Comparison of ENCODE assay signal across 22 cellular contexts in genomic region chr4:68338625-68339024, GRCh38. TPM values are rescaled to one million over a fixed set of nuclear protein-coding genes. Genes with fewer than 3 reads are reported as not detected.
A peak's percentile ranks its signal among the peaks of the same experiment; 100 is the strongest.
DNase-seq lines count a peak whose midpoint lies in the region; ATAC-seq and TF ChIP-seq lines count a peak whose summit lies in the region.
"Had no signal": no experiment of that assay in that cellular context is flagged by ENCODE, and none has a peak within 500 bp of the region (broad histone marks: within the 10 kb centered on the region; RNA-seq: fewer than 3 reads in every experiment).

No MANE protein-coding gene starts in this region.

- peaks cover 56% of the 10 kb centered on the region for H3K4me1 Mint-ChIP-seq in activated CD8-positive, alpha-beta T cell treated with anti-CD3 and anti-CD28 coated beads for 36 hours (ENCODE audit: low read depth)
- H3K4me1 Mint-ChIP-seq in activated CD8-positive, alpha-beta T cell treated with anti-CD3 and anti-CD28 coated beads, Interleukin-2, amount 10 ng/mL, durations not matched to agents 7 days and 5 days (ENCODE audit: low read depth) = peaks cover 19% of the 10 kb centered on the region
- H3K4me1 Mint-ChIP-seq in type B pancreatic cell (ENCODE audit: unreplicated experiment) = peaks cover 15% of the 10 kb centered on the region
- H3K4me1 Mint-ChIP-seq in stimulated activated naive B cell treated with anti-CD40 and anti-IgM and Interleukin-4, amounts not matched to agents 10 μg/mL and 1 μg/mL and 100 μg/mL, for 72 hours = peaks cover 8 to 26% of the 10 kb centered on the region in 2 donors

- POLR2A ChIA-PET in activated CD8-positive, alpha-beta T cell treated with anti-CD3 and anti-CD28 coated beads for 36 hours (lab: Charles Lee) = no interaction called here
- POLR2A ChIA-PET in activated CD8-positive, alpha-beta T cell treated with anti-CD3 and anti-CD28 coated beads, Interleukin-2, amount 10 ng/mL, durations not matched to agents 7 days and 5 days (lab: Charles Lee) = no interaction called here

- CTCF ChIA-PET in activated CD8-positive, alpha-beta T cell treated with anti-CD3 and anti-CD28 coated beads for 36 hours (lab: Charles Lee) = interaction anchor here (1.0 to 1.6 kb wide), 2 partner anchors 37 to 66 kb away, joined by 3 to 6 read pairs; no protein-coding TSS in a partner anchor
- CTCF ChIA-PET in activated CD8-positive, alpha-beta T cell treated with anti-CD3 and anti-CD28 coated beads, Interleukin-2, amount 10 ng/mL, durations not matched to agents 7 days and 5 days (lab: Charles Lee) = no interaction called here

- H3K4me3 Mint-ChIP-seq in activated CD8-positive, alpha-beta T cell treated with anti-CD3 and anti-CD28 coated beads for 36 hours = no peak overlapping the region
- H3K4me3 Mint-ChIP-seq in activated CD8-positive, alpha-beta T cell treated with anti-CD3 and anti-CD28 coated beads, Interleukin-2, amount 10 ng/mL, durations not matched to agents 7 days and 5 days = no peak overlapping the region
- H3K4me3 Mint-ChIP-seq in type B pancreatic cell = no peak overlapping the region
- no peak overlapping the region for H3K4me3 Mint-ChIP-seq in stimulated activated naive B cell treated with anti-CD40 and anti-IgM and Interleukin-4, amounts not matched to agents 10 μg/mL and 1 μg/mL and 100 μg/mL, for 72 hours
- H3K4me3 Mint-ChIP-seq: mesothelial cell of epicardium, naive B cell had no signal

- H3K9me3 Mint-ChIP-seq in activated CD8-positive, alpha-beta T cell treated with anti-CD3 and anti-CD28 coated beads for 36 hours = no peaks in the 10 kb centered on the region
- no peaks in the 10 kb centered on the region for H3K9me3 Mint-ChIP-seq in activated CD8-positive, alpha-beta T cell treated with anti-CD3 and anti-CD28 coated beads, Interleukin-2, amount 10 ng/mL, durations not matched to agents 7 days and 5 days (ENCODE audit: insufficient read depth)
- H3K9me3 Mint-ChIP-seq in type B pancreatic cell = no peaks in the 10 kb centered on the region
- no peaks in the 10 kb centered on the region for H3K9me3 Mint-ChIP-seq in stimulated activated naive B cell treated with anti-CD40 and anti-IgM and Interleukin-4, amounts not matched to agents 10 μg/mL and 1 μg/mL and 100 μg/mL, for 72 hours
- H3K9me3 Mint-ChIP-seq: mesothelial cell of epicardium, naive B cell had no signal

- peaks cover 22% of the 10 kb centered on the region for H3K36me3 Mint-ChIP-seq in activated CD8-positive, alpha-beta T cell treated with anti-CD3 and anti-CD28 coated beads for 36 hours (ENCODE audit: low read depth)
- H3K36me3 Mint-ChIP-seq in activated CD8-positive, alpha-beta T cell treated with anti-CD3 and anti-CD28 coated beads, Interleukin-2, amount 10 ng/mL, durations not matched to agents 7 days and 5 days (ENCODE audit: low read depth) = peaks cover 31% of the 10 kb centered on the region
- peaks cover 18% of the 10 kb centered on the region for H3K36me3 Mint-ChIP-seq in type B pancreatic cell
- H3K36me3 Mint-ChIP-seq in stimulated activated naive B cell treated with anti-CD40 and anti-IgM and Interleukin-4, amounts not matched to agents 10 μg/mL and 1 μg/mL and 100 μg/mL, for 72 hours = peaks cover 11 to 19% of the 10 kb centered on the region in 2 donors

- intact Hi-C loops in activated CD8-positive, alpha-beta T cell treated with anti-CD3 and anti-CD28 coated beads for 36 hours (cut with micrococcal nuclease) = no loop called here
- intact Hi-C loops in dorsolateral prefrontal cortex (cut with DNase I) = no loop called here

- ATAC-seq in activated CD8-positive, alpha-beta T cell treated with anti-CD3 and anti-CD28 coated beads for 36 hours = no peak
- no peak for ATAC-seq in activated CD8-positive, alpha-beta T cell treated with anti-CD3 and anti-CD28 coated beads, Interleukin-2, amount 10 ng/mL, durations not matched to agents 7 days and 5 days
- ATAC-seq in left lobe of liver (peak; percentile 47), GM18861 (IDR thresholded peaks at IDR 0.05; ENCODE audit: unreplicated experiment) (no peak)
- ATAC-seq in stimulated activated naive B cell treated with anti-CD40 and anti-IgM and Interleukin-4, amounts not matched to agents 10 μg/mL and 1 μg/mL and 100 μg/mL, for 72 hours (replicated peaks) = no peak

- no peak for TF ChIP-seq CTCF in activated CD8-positive, alpha-beta T cell treated with anti-CD3 and anti-CD28 coated beads for 36 hours (IDR thresholded peaks at IDR 0.05)
- no peak for TF ChIP-seq CTCF in dorsolateral prefrontal cortex (IDR thresholded peaks at IDR 0.05 in 54 of 56, conservative IDR thresholded peaks at IDR 0.05 in 2 of 56; ENCODE audit: low read depth in 1 of 56, partially characterized antibody in 56 of 56)
- TF ChIP-seq CTCF in type B pancreatic cell (conservative IDR thresholded peaks at IDR 0.05) = no peak

- no peak for DNase-seq in activated CD8-positive, alpha-beta T cell treated with anti-CD3 and anti-CD28 coated beads for 36 hours
- DNase-seq in activated CD8-positive, alpha-beta T cell treated with anti-CD3 and anti-CD28 coated beads, Interleukin-2, amount 10 ng/mL, durations not matched to agents 7 days and 5 days = no peak
- no peak for DNase-seq in dorsolateral prefrontal cortex
- DNase-seq in left lobe of liver (ENCODE audit: low spot score) = no peak
- no peak for DNase-seq in type B pancreatic cell (ENCODE audit: extremely low spot score, unreplicated experiment)
- DNase-seq in stimulated activated naive B cell treated with anti-CD40 and anti-IgM and Interleukin-4, amounts not matched to agents 10 μg/mL and 1 μg/mL and 100 μg/mL, for 72 hours = no peak
- no peak for DNase-seq in NOMO-1 treated with dmso at 0.1 percent for 144 hours (lab: John Stamatoyannopoulos, UW; ENCODE audit: unreplicated experiment)
- DNase-seq: activated gamma-delta T cell; activated T-cell treated with anti-CD3 and anti-CD28 coated beads for 4 hours; DND-41; naive B cell; NCI-H1436; NCI-H2081 treated with DMSO at 0.1 percent for 48 hours; NCI-H226; NCI-H69; small intestine; stimulated activated CD4-positive, alpha-beta T cell treated with anti-CD3 and anti-CD28 coated beads, Interleukin-2, amount 100 ng/mL, for 24 hours had no signal

- H3K27ac ChIP-seq in dorsolateral prefrontal cortex = peak overlapping the region in 53 of 59 donors; percentile 4 to 87 (median 70)
- H3K27ac ChIP-seq: 22Rv1, C4-2B had no signal

- H3K4me3 ChIP-seq in dorsolateral prefrontal cortex = no peak overlapping the region
- H3K4me3 ChIP-seq: HAP-1 had no signal

- peak overlapping the region; percentile 62 for H3K27ac Mint-ChIP-seq in activated CD8-positive, alpha-beta T cell treated with anti-CD3 and anti-CD28 coated beads for 36 hours
- H3K27ac Mint-ChIP-seq in activated CD8-positive, alpha-beta T cell treated with anti-CD3 and anti-CD28 coated beads, Interleukin-2, amount 10 ng/mL, durations not matched to agents 7 days and 5 days = no peak overlapping the region
- H3K27ac Mint-ChIP-seq in type B pancreatic cell = peak overlapping the region; percentile 6
- no peak overlapping the region for H3K27ac Mint-ChIP-seq in stimulated activated naive B cell treated with anti-CD40 and anti-IgM and Interleukin-4, amounts not matched to agents 10 μg/mL and 1 μg/mL and 100 μg/mL, for 72 hours

- no peaks in the 10 kb centered on the region for H3K27me3 Mint-ChIP-seq in activated CD8-positive, alpha-beta T cell treated with anti-CD3 and anti-CD28 coated beads for 36 hours
- no peaks in the 10 kb centered on the region for H3K27me3 Mint-ChIP-seq in activated CD8-positive, alpha-beta T cell treated with anti-CD3 and anti-CD28 coated beads, Interleukin-2, amount 10 ng/mL, durations not matched to agents 7 days and 5 days (ENCODE audit: low read depth)
- no peaks in the 10 kb centered on the region for H3K27me3 Mint-ChIP-seq in type B pancreatic cell
- no peaks in the 10 kb centered on the region for H3K27me3 Mint-ChIP-seq in stimulated activated naive B cell treated with anti-CD40 and anti-IgM and Interleukin-4, amounts not matched to agents 10 μg/mL and 1 μg/mL and 100 μg/mL, for 72 hours
- H3K27me3 Mint-ChIP-seq: naive B cell had no signal

- H3K27me3 ChIP-seq in dorsolateral prefrontal cortex = no peaks in the 10 kb centered on the region

RNA-seq across cellular contexts. Expression of gene YTHDC1, which starts 11.3 kb away (rescaled TPM):
- 10 to 100 TPM; 74.7 to 75.4 TPM for total RNA-seq in activated CD8-positive, alpha-beta T cell treated with anti-CD3 and anti-CD28 coated beads for 36 hours
- total RNA-seq in activated CD8-positive, alpha-beta T cell treated with anti-CD3 and anti-CD28 coated beads, Interleukin-2, amount 10 ng/mL, durations not matched to agents 7 days and 5 days = 10 to 100 TPM; 69.3 to 70.3 TPM
- 100 to 1,000 TPM in 45 of 120 experiments, 10 to 100 TPM in 75; 76.7 to 132 (median 95.3) TPM for total RNA-seq in dorsolateral prefrontal cortex
- 25.2 TPM for total RNA-seq in left lobe of liver
- 99.0 and 105 TPM in 2 replicates for total RNA-seq in type B pancreatic cell (ENCODE audit: low replicate concordance)

Comparison
In these comparisons a context has a peak if more than half of its experiments do, and no peak if none do; other contexts are left out.
1. H3K27ac Mint-ChIP-seq: peak in activated CD8-positive, alpha-beta T cell treated with anti-CD3 and anti-CD28 coated beads for 36 hours (single experiment) and type B pancreatic cell (single experiment); none in activated CD8-positive, alpha-beta T cell treated with anti-CD3 and anti-CD28 coated beads, Interleukin-2, amount 10 ng/mL, durations not matched to agents 7 days and 5 days (single experiment) and stimulated activated naive B cell treated with anti-CD40 and anti-IgM and Interleukin-4, amounts not matched to agents 10 μg/mL and 1 μg/mL and 100 μg/mL, for 72 hours (single experiment).